1 cellular context compared by ENCODE assay signal in genomic region chr7:55178863-55179773, GRCh38.
TF ChIP-seq lines count a peak whose summit lies in the region.

No MANE protein-coding gene starts in this region.

TF ChIP-seq in HepG2, 621 proteins besides CTCF, POLR2A, EP300 and RAD21 (continued from another document and continues in another):
- peak in 1 of 2 experiments; percentile 55; a peak in 1 of 4 replicates for TF ChIP-seq REST (IDR thresholded peaks at IDR 0.05; ENCODE audit: borderline replicate concordance in 1 of 2, low read depth in 1 of 2, low read length in 2 of 2)
- no peak for TF ChIP-seq ZFP36 (IDR thresholded peaks at IDR 0.05; ENCODE audit: borderline replicate concordance, low read depth, low read length, partially characterized antibody)
- no peak for TF ChIP-seq ZNF296 (CRISPR knock-in tag; conservative IDR thresholded peaks at IDR 0.05)
- peak; percentile 93 for TF ChIP-seq ZNF781 (CRISPR knock-in tag; IDR thresholded peaks at IDR 0.05; ENCODE audit: borderline replicate concordance, not compliant biosample characterization)
- TF ChIP-seq DPF2 (CRISPR knock-in tag; IDR thresholded peaks at IDR 0.05; ENCODE audit: borderline replicate concordance, low read depth): peak; percentile 62; the same call in 1 of the 2 replicates
- peak; percentile 43; the same call in 1 of the 2 replicates for TF ChIP-seq ZNF564 (CRISPR knock-in tag; IDR thresholded peaks at IDR 0.05)
- no peak for TF ChIP-seq CENPX (CRISPR knock-in tag; IDR thresholded peaks at IDR 0.05)
- TF ChIP-seq CREM (IDR thresholded peaks at IDR 0.05): peak; percentile 79
- TF ChIP-seq CREM (CRISPR knock-in tag; IDR thresholded peaks at IDR 0.05): no peak
- no peak for TF ChIP-seq SMAD9 (CRISPR knock-in tag; IDR thresholded peaks at IDR 0.05)
- no peak for TF ChIP-seq ZNF557 (CRISPR knock-in tag; IDR thresholded peaks at IDR 0.05)
- TF ChIP-seq TARDBP (CRISPR knock-in tag; IDR thresholded peaks at IDR 0.05): peak; percentile 91
- no peak for TF ChIP-seq NFE2L2 (IDR thresholded peaks at IDR 0.05; ENCODE audit: low read length)
- TF ChIP-seq ZBTB46 (CRISPR knock-in tag; IDR thresholded peaks at IDR 0.05; ENCODE audit: borderline replicate concordance): no peak
- no peak for TF ChIP-seq HMGA1 (CRISPR knock-in tag; conservative IDR thresholded peaks at IDR 0.05)
- TF ChIP-seq ZNF333 (CRISPR knock-in tag; IDR thresholded peaks at IDR 0.05; ENCODE audit: borderline replicate concordance): 0 out of 2 replicates have a peak, but pooled peaks have one; percentile 68
- TF ChIP-seq ZNF709 (CRISPR knock-in tag; IDR thresholded peaks at IDR 0.05): peak; percentile 65; the same call in 1 of the 2 replicates
- TF ChIP-seq ZMYM4 (CRISPR knock-in tag; IDR thresholded peaks at IDR 0.05): peak; percentile 73
- no peak for TF ChIP-seq U2AF2 (IDR thresholded peaks at IDR 0.05; ENCODE audit: low read depth, low read length)
- no peak for TF ChIP-seq PAWR (CRISPR knock-in tag; IDR thresholded peaks at IDR 0.05; ENCODE audit: borderline replicate concordance)
- TF ChIP-seq RBM39 (IDR thresholded peaks at IDR 0.05; ENCODE audit: low read depth, low read length, poor library complexity, severe bottlenecking): no peak
- no peak for TF ChIP-seq ZNF562 (CRISPR knock-in tag; IDR thresholded peaks at IDR 0.05; ENCODE audit: borderline replicate concordance)
- TF ChIP-seq ZNF230 (CRISPR knock-in tag; IDR thresholded peaks at IDR 0.05): peak; percentile 27; the same call in 1 of the 2 replicates
- TF ChIP-seq GMEB2 (CRISPR knock-in tag; IDR thresholded peaks at IDR 0.05; ENCODE audit: low read depth): no peak
- no peak for TF ChIP-seq PHF20 (CRISPR knock-in tag; IDR thresholded peaks at IDR 0.05)
- no peak for TF ChIP-seq KLF13 (CRISPR knock-in tag; IDR thresholded peaks at IDR 0.05)
- TF ChIP-seq ZNF264 (CRISPR knock-in tag; IDR thresholded peaks at IDR 0.05): no peak
- no peak for TF ChIP-seq HMG20B (CRISPR knock-in tag; conservative IDR thresholded peaks at IDR 0.05)
- TF ChIP-seq GMEB1 (CRISPR knock-in tag; IDR thresholded peaks at IDR 0.05; ENCODE audit: borderline replicate concordance): peak; percentile 28; the same call in 1 of the 2 replicates
- TF ChIP-seq ZNF430 (CRISPR knock-in tag; IDR thresholded peaks at IDR 0.05): peak; percentile 49; the same call in 1 of the 2 replicates
- no peak for TF ChIP-seq ZNF329 (CRISPR knock-in tag; IDR thresholded peaks at IDR 0.05; ENCODE audit: low read depth)
- TF ChIP-seq ZNF563 (CRISPR knock-in tag; IDR thresholded peaks at IDR 0.05): peak; percentile 46; the same call in 1 of the 2 replicates
- peak; percentile 83 for TF ChIP-seq HDAC1 (CRISPR knock-in tag; IDR thresholded peaks at IDR 0.05)
- no peak for TF ChIP-seq ZNF841 (CRISPR knock-in tag; IDR thresholded peaks at IDR 0.05; ENCODE audit: borderline replicate concordance)
- TF ChIP-seq MAFF (IDR thresholded peaks at IDR 0.05; ENCODE audit: low read depth, low read length): no peak
- no peak for TF ChIP-seq SNAPC5 (CRISPR knock-in tag; IDR thresholded peaks at IDR 0.05; ENCODE audit: borderline replicate concordance)
- TF ChIP-seq ZNF567 (CRISPR knock-in tag; IDR thresholded peaks at IDR 0.05; ENCODE audit: borderline replicate concordance): no peak
- 0 out of 2 replicates have a peak, but pooled peaks have one; percentile 56 for TF ChIP-seq ZNF766 (CRISPR knock-in tag; IDR thresholded peaks at IDR 0.05; ENCODE audit: borderline replicate concordance)
- peak; percentile 27; the same call in 1 of the 2 replicates for TF ChIP-seq ATF3 (CRISPR knock-in tag; IDR thresholded peaks at IDR 0.05)
- peak; percentile 57; the same call in 1 of the 2 replicates for TF ChIP-seq IRF9 (CRISPR knock-in tag; IDR thresholded peaks at IDR 0.05; ENCODE audit: borderline replicate concordance)
- TF ChIP-seq ZNF263 (CRISPR knock-in tag; IDR thresholded peaks at IDR 0.05): peak; percentile 49; the same call in 1 of the 2 replicates
- TF ChIP-seq BCL6 (CRISPR knock-in tag; IDR thresholded peaks at IDR 0.05): peak; percentile 54
- TF ChIP-seq ZNF660 (CRISPR knock-in tag; IDR thresholded peaks at IDR 0.05; ENCODE audit: borderline replicate concordance, low read depth): no peak
- peak; percentile 11; the same call in 1 of the 2 replicates for TF ChIP-seq ZNF362 (CRISPR knock-in tag; IDR thresholded peaks at IDR 0.05; ENCODE audit: borderline replicate concordance)
- no peak for TF ChIP-seq FUBP1 (CRISPR knock-in tag; IDR thresholded peaks at IDR 0.05; ENCODE audit: borderline replicate concordance)
- TF ChIP-seq MXD4 (CRISPR knock-in tag; IDR thresholded peaks at IDR 0.05): 0 out of 2 replicates have a peak, but pooled peaks have one; percentile 20
- 0 out of 2 replicates have a peak, but pooled peaks have one; percentile 14 for TF ChIP-seq KDM4B (CRISPR knock-in tag; IDR thresholded peaks at IDR 0.05)
- TF ChIP-seq ZNF547 (CRISPR knock-in tag; IDR thresholded peaks at IDR 0.05): no peak
- no peak for TF ChIP-seq ZNF251 (CRISPR knock-in tag; IDR thresholded peaks at IDR 0.05)
- TF ChIP-seq ESRRA (CRISPR knock-in tag; IDR thresholded peaks at IDR 0.05; ENCODE audit: low read depth): peak; percentile 98
- 0 out of 2 replicates have a peak, but pooled peaks have one; percentile 26 for TF ChIP-seq ELF1 (CRISPR knock-in tag; IDR thresholded peaks at IDR 0.05)
- peak; percentile 85 for TF ChIP-seq RCOR2 (CRISPR knock-in tag; IDR thresholded peaks at IDR 0.05)
- TF ChIP-seq HOMEZ (CRISPR knock-in tag; IDR thresholded peaks at IDR 0.05; ENCODE audit: low read depth): 0 out of 2 replicates have a peak, but pooled peaks have one; percentile 51
- no peak for TF ChIP-seq CBX1 (IDR thresholded peaks at IDR 0.05; ENCODE audit: low read depth)
- TF ChIP-seq ARNTL (CRISPR knock-in tag; IDR thresholded peaks at IDR 0.05): 0 out of 2 replicates have a peak, but pooled peaks have one; percentile 76
- no peak for TF ChIP-seq THAP11 (CRISPR knock-in tag; IDR thresholded peaks at IDR 0.05)
- no peak for TF ChIP-seq ZNF7 (CRISPR knock-in tag; IDR thresholded peaks at IDR 0.05)
- no peak for TF ChIP-seq ATRX (CRISPR knock-in tag; IDR thresholded peaks at IDR 0.05; ENCODE audit: borderline replicate concordance)
- peak; percentile 74 for TF ChIP-seq NR2C2 (CRISPR knock-in tag; IDR thresholded peaks at IDR 0.05; ENCODE audit: borderline replicate concordance)
